8 cellular contexts compared by ENCODE assay signal in the genomic region with DNA sequence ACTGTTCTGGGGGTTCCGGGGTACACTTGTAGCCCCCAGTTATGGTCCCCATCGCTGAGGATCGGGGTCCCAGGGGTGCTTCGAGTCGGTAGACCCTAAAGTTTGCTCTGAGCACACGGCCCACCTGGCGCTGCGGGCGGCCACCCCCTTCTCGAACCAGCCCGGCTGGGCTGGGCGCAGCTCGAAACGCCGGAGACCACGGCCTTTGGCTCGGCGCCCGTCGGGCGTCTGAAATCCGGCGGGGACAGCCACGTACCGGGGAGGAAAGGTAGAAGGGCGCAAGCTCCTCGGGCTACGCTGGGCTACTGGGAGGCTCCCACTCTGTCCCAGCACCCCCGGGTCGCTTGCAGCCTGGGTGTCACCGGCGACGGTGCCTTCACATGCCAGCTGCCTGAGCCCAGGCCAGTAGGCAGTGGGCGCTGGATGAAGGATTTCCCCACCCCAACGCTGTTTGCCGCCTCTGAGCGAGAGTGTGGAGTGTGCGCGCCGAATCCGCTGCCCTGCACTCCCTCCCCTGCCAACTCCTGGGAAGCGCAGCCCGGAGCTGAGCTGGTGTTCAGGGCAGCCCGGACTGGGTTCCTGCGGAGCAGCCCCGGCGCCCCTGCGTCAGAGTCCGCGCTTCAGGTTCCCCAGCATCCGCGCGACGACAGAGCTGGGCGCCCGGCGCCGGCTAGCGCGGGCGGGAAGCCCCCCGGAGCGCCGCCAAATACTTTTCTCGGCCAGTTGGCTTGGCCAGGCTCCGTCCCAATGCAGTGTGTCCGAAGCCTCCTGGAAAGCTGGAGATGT. TPM values are rescaled to one million over a fixed set of nuclear protein-coding genes. Genes with fewer than 3 reads are reported as not detected.
DNase-seq lines count a peak whose midpoint lies in the region; ATAC-seq and TF ChIP-seq lines count a peak whose summit lies in the region.

No MANE protein-coding gene starts in this region.

- POLR2A ChIA-PET in AG04449 (lab: Yijun Ruan, JAX): interaction anchor here (0.5 to 1.4 kb wide), 6 partner anchors 301 to 424 kb away, joined by 3 to 4 read pairs (median 3); no protein-coding TSS in a partner anchor
- POLR2A ChIA-PET in HEK293 (lab: Yijun Ruan, JAX): interaction anchor here (0.8 to 4.7 kb wide), 7 partner anchors 13 to 424 kb away, joined by 3 to 21 read pairs (median 4); no protein-coding TSS in a partner anchor
- POLR2A ChIA-PET in activated CD8-positive, alpha-beta T cell treated with anti-CD3 and anti-CD28 coated beads, Interleukin-2, amount 10 ng/mL, durations not matched to agents 7 days and 5 days (lab: Charles Lee): interaction anchor here (0.6 to 0.9 kb wide), 2 partner anchors 25 to 117 kb away, joined by 3 read pairs; no protein-coding TSS in a partner anchor
- POLR2A ChIA-PET in naive thymus-derived CD8-positive, alpha-beta T cell (lab: Charles Lee): interaction anchor here (0.8 kb wide), 1 partner anchor 328 kb away, joined by 3 read pairs; no protein-coding TSS in a partner anchor

- ATAC-seq in activated CD8-positive, alpha-beta T cell treated with anti-CD3 and anti-CD28 coated beads, Interleukin-2, amount 10 ng/mL, durations not matched to agents 7 days and 5 days: peak; percentile 5
- ATAC-seq in naive thymus-derived CD8-positive, alpha-beta T cell: peak in 1 of 2 donors; percentile 9
- ATAC-seq in GM19395 (IDR thresholded peaks at IDR 0.05; ENCODE audit: unreplicated experiment) (no peak), GM21447 (IDR thresholded peaks at IDR 0.05; ENCODE audit: unreplicated experiment) (no peak)

- TF ChIP-seq CTCF in AG04449 (IDR thresholded peaks at IDR 0.05; ENCODE audit: insufficient read depth, low read length, missing control alignments): peak; percentile 29
- peak; percentile 35; the same call in 1 of the 2 replicates for TF ChIP-seq CTCF in HEK293 (tag by site-specific recombination; IDR thresholded peaks at IDR 0.05)

- no peaks in the 10 kb centered on the region for H3K9me3 Mint-ChIP-seq in activated CD8-positive, alpha-beta T cell treated with anti-CD3 and anti-CD28 coated beads, Interleukin-2, amount 10 ng/mL, durations not matched to agents 7 days and 5 days (ENCODE audit: insufficient read depth)
- peaks cover 0 to 2% (median 0%) of the 10 kb centered on the region in 9 donors for H3K9me3 Mint-ChIP-seq in naive thymus-derived CD8-positive, alpha-beta T cell

- peaks cover 29% of the 10 kb centered on the region for H3K4me1 Mint-ChIP-seq in activated CD8-positive, alpha-beta T cell treated with anti-CD3 and anti-CD28 coated beads, Interleukin-2, amount 10 ng/mL, durations not matched to agents 7 days and 5 days (ENCODE audit: low read depth)
- peaks cover 18 to 47% (median 22%) of the 10 kb centered on the region in 4 donors for H3K4me1 Mint-ChIP-seq in naive thymus-derived CD8-positive, alpha-beta T cell

- peaks cover 3% of the 10 kb centered on the region; the same call in 1 of the 2 replicates for H3K4me1 ChIP-seq in HEK293 (ENCODE audit: control insufficient read depth, insufficient read depth, low read length)

- no peaks in the 10 kb centered on the region for H3K9me3 ChIP-seq in HEK293 (ENCODE audit: control insufficient read depth, insufficient read depth, low read depth, low read length)

- H3K27me3 Mint-ChIP-seq in activated CD8-positive, alpha-beta T cell treated with anti-CD3 and anti-CD28 coated beads, Interleukin-2, amount 10 ng/mL, durations not matched to agents 7 days and 5 days (ENCODE audit: low read depth): peaks cover 40% of the 10 kb centered on the region
- H3K27me3 Mint-ChIP-seq in naive thymus-derived CD8-positive, alpha-beta T cell: peaks cover 5 to 23% (median 19%) of the 10 kb centered on the region in 5 donors

- H3K4me3 Mint-ChIP-seq in activated CD8-positive, alpha-beta T cell treated with anti-CD3 and anti-CD28 coated beads, Interleukin-2, amount 10 ng/mL, durations not matched to agents 7 days and 5 days: peak overlapping the region; percentile 62
- peak overlapping the region; percentile 62 to 86 (median 76) for H3K4me3 Mint-ChIP-seq in naive thymus-derived CD8-positive, alpha-beta T cell

- peak overlapping the region; percentile 67 for H3K27ac ChIP-seq in HEK293 (ENCODE audit: extremely low read depth, low read depth, low read length)

- H3K4me3 ChIP-seq in AG04449 (ENCODE audit: low read depth, low read length) (peak overlapping the region; percentile 70), HEK293 (ENCODE audit: low read depth, low read length) (peak overlapping the region; percentile 59)

- DNase-seq in AG04449 (ENCODE audit: low read depth, low spot score) (no peak), fibroblast of gingiva (ENCODE audit: low read depth) (peak; percentile 36), NCI-H146 treated with DMSO at 0.1 percent for 48 hours (lab: John Stamatoyannopoulos, UW; ENCODE audit: unreplicated experiment) (no peak)
- DNase-seq in activated CD8-positive, alpha-beta T cell treated with anti-CD3 and anti-CD28 coated beads, Interleukin-2, amount 10 ng/mL, durations not matched to agents 7 days and 5 days: peak; percentile 24
- peak in 3 of 10 donors; percentile 11 to 18 (median 16) for DNase-seq in naive thymus-derived CD8-positive, alpha-beta T cell

- CTCF ChIA-PET in AG04449 (lab: Yijun Ruan, JAX): interaction anchor here (0.8 to 2.7 kb wide), 14 partner anchors 11 to 401 kb away, joined by 3 to 13 read pairs (median 3); no protein-coding TSS in a partner anchor
- CTCF ChIA-PET in HEK293 (lab: Yijun Ruan, JAX): interaction anchor here (0.6 to 2.6 kb wide), 5 partner anchors 24 to 424 kb away, joined by 3 to 14 read pairs (median 3); no protein-coding TSS in a partner anchor
- CTCF ChIA-PET in activated CD8-positive, alpha-beta T cell treated with anti-CD3 and anti-CD28 coated beads, Interleukin-2, amount 10 ng/mL, durations not matched to agents 7 days and 5 days (lab: Charles Lee): interaction anchor here (0.6 to 2.7 kb wide), 10 partner anchors 13 to 424 kb away, joined by 3 to 23 read pairs (median 4); no protein-coding TSS in a partner anchor

- no peaks in the 10 kb centered on the region for H3K36me3 Mint-ChIP-seq in activated CD8-positive, alpha-beta T cell treated with anti-CD3 and anti-CD28 coated beads, Interleukin-2, amount 10 ng/mL, durations not matched to agents 7 days and 5 days (ENCODE audit: low read depth)
- no peaks in the 10 kb centered on the region for H3K36me3 Mint-ChIP-seq in naive thymus-derived CD8-positive, alpha-beta T cell

- no peaks in the 10 kb centered on the region for H3K36me3 ChIP-seq in HEK293 (ENCODE audit: control insufficient read depth in 2 of 2, insufficient read depth in 1 of 2, low read length in 2 of 2)

- no peak overlapping the region for H3K27ac Mint-ChIP-seq in activated CD8-positive, alpha-beta T cell treated with anti-CD3 and anti-CD28 coated beads, Interleukin-2, amount 10 ng/mL, durations not matched to agents 7 days and 5 days
- H3K27ac Mint-ChIP-seq in naive thymus-derived CD8-positive, alpha-beta T cell: no peak overlapping the region

TF ChIP-seq in HEK293, 187 proteins besides CTCF, POLR2A, EP300 and RAD21 (continues in another document):
- TF ChIP-seq, protein P1, sequence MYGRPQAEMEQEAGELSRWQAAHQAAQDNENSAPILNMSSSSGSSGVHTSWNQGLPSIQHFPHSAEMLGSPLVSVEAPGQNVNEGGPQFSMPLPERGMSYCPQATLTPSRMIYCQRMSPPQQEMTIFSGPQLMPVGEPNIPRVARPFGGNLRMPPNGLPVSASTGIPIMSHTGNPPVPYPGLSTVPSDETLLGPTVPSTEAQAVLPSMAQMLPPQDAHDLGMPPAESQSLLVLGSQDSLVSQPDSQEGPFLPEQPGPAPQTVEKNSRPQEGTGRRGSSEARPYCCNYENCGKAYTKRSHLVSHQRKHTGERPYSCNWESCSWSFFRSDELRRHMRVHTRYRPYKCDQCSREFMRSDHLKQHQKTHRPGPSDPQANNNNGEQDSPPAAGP (tag by site-specific recombination; IDR thresholded peaks at IDR 0.05): 0 out of 2 replicates have a peak, but pooled peaks have one; percentile 11
- TF ChIP-seq ZNF747 (tag by site-specific recombination; IDR thresholded peaks at IDR 0.05): no peak
- TF ChIP-seq ZNF513 (tag by site-specific recombination; IDR thresholded peaks at IDR 0.05): no peak
- peak; percentile 75 for TF ChIP-seq ZBTB10 (tag by site-specific recombination; IDR thresholded peaks at IDR 0.05)
- no peak for TF ChIP-seq KLF1 (tag by site-specific recombination; IDR thresholded peaks at IDR 0.05)

RNA-seq across cellular contexts. Expression of gene MAMLD1, which starts 0.6 kb away (rescaled TPM):
- total RNA-seq in activated CD8-positive, alpha-beta T cell treated with anti-CD3 and anti-CD28 coated beads, Interleukin-2, amount 10 ng/mL, durations not matched to agents 7 days and 5 days: 1 to 10 TPM in 1 of 2 experiments, under 1 TPM in 1; 0.81 to 1.4 TPM
- under 1 TPM; 0.30 to 0.31 TPM for total RNA-seq in naive thymus-derived CD8-positive, alpha-beta T cell
- under 1 TPM in 2 of 3 donors, not detected in 1; 0.40 to 0.46 TPM for polyA plus RNA-seq in naive thymus-derived CD8-positive, alpha-beta T cell

Comparison
In these comparisons a context has a peak if more than half of its experiments do, and no peak if none do; other contexts are left out.
1. DNase-seq: peak in activated CD8-positive, alpha-beta T cell treated with anti-CD3 and anti-CD28 coated beads, Interleukin-2, amount 10 ng/mL, durations not matched to agents 7 days and 5 days (single experiment) and fibroblast of gingiva (single experiment); none in AG04449 (single experiment) and NCI-H146 treated with DMSO at 0.1 percent for 48 hours (single experiment).